23 cellular contexts compared by ENCODE assay signal in genomic region chr2:178386951-178387602, GRCh38.
DNase-seq lines count a peak whose midpoint lies in the region; ATAC-seq and TF ChIP-seq lines count a peak whose summit lies in the region.
"Had no signal": no experiment of that assay in that cellular context is flagged by ENCODE, and none has a peak within 500 bp of the region (broad histone marks: within the 10 kb centered on the region; RNA-seq: fewer than 3 reads in every experiment).

No MANE protein-coding gene starts in this region.

- H3K27me3 Mint-ChIP-seq in activated naive CD4-positive, alpha-beta T cell treated with anti-CD3 and anti-CD28 coated beads, Interleukin-2, amount 10 ng/mL, durations not matched to agents 7 days and 5 days: peaks cover 14% of the 10 kb centered on the region
- H3K27me3 Mint-ChIP-seq in activated T-helper 1 cell treated with anti-CD3 and anti-CD28 coated beads, Interleukin-12 subunit alpha, Interleukin-12 subunit beta, Interleukin-2, Interleukin-4 antibody, amounts not matched to agents 30 ng/mL and 10 ng/mL and 1 ng/mL, durations not matched to agents 14 hours and 24 hours and 36 hours (ENCODE audit: insufficient read depth): peaks cover 7% of the 10 kb centered on the region

- no peaks in the 10 kb centered on the region for H3K79me2 ChIP-seq in hepatocyte

- no peaks in the 10 kb centered on the region for H3K9me2 ChIP-seq in hepatocyte (replicated peaks; ENCODE audit: insufficient read depth)

- H3K9me3 ChIP-seq in hepatocyte (ENCODE audit: low read depth): no peaks in the 10 kb centered on the region
- no peaks in the 10 kb centered on the region for H3K9me3 ChIP-seq in transverse colon
- H3K9me3 ChIP-seq: heart left ventricle, left lung had no signal

- peak; percentile 26 for DNase-seq in activated naive CD4-positive, alpha-beta T cell treated with anti-CD3 and anti-CD28 coated beads, Interleukin-2, amount 10 ng/mL, durations not matched to agents 7 days and 5 days
- DNase-seq in activated naive CD4-positive, alpha-beta T cell treated with anti-CD3 and anti-CD28 coated beads, Interleukin-2, amount 50 U/mL, for 72 hours (ENCODE audit: low spot score in 2 of 2): no peak
- no peak for DNase-seq in activated T-helper 1 cell treated with anti-CD3 and anti-CD28 coated beads, Interleukin-12 subunit alpha, Interleukin-12 subunit beta, Interleukin-2, Interleukin-4 antibody, amounts not matched to agents 30 ng/mL and 10 ng/mL and 1 ng/mL, durations not matched to agents 14 hours and 24 hours and 36 hours (ENCODE audit: low spot score)
- DNase-seq in fibroblast of mammary gland (ENCODE audit: low read depth): peak; percentile 25
- no peak for DNase-seq in stimulated activated effector memory CD8-positive, alpha-beta T cell treated with anti-CD3 and anti-CD28 coated beads, Interleukin-12 subunit alpha, Interleukin-12 subunit beta, amount 100 ng/mL, for 72 hours (ENCODE audit: low spot score in 2 of 2)
- no peak for DNase-seq in cerebellar nuclear complex (lab: John Stamatoyannopoulos, UW)
- no peak for DNase-seq in hepatocyte (ENCODE audit: low spot score)
- DNase-seq in transverse colon: no peak
- DNase-seq: ACHN; activated CD8-positive, alpha-beta T cell treated with anti-CD3 and anti-CD28 coated beads, Interleukin-2, amount 10 ng/mL, durations not matched to agents 7 days and 5 days; activated naive CD4-positive, alpha-beta T cell treated with Interleukin-2 at 50 U/mL for 16 hours; activated T-cell treated with anti-CD3 and anti-CD28 coated beads, Interleukin-2, amount 50 U/mL, for 4 hours; C1 segment of cervical spinal cord; heart left ventricle; left lung; midbrain; NCI-H526 treated with DMSO at 0.1 percent for 48 hours; posterior cingulate gyrus; RPMI8226; WERI-Rb-1 had no signal

- H3K4me3 ChIP-seq in fibroblast of mammary gland (ENCODE audit: control insufficient read depth, low read depth, low read length) (no peak overlapping the region), hepatocyte (no peak overlapping the region), transverse colon (no peak overlapping the region)
- H3K4me3 ChIP-seq: heart left ventricle, left lung, SK-N-MC had no signal

- H3K9me3 Mint-ChIP-seq in activated naive CD4-positive, alpha-beta T cell treated with anti-CD3 and anti-CD28 coated beads, Interleukin-2, amount 10 ng/mL, durations not matched to agents 7 days and 5 days: no peaks in the 10 kb centered on the region
- no peaks in the 10 kb centered on the region for H3K9me3 Mint-ChIP-seq in activated naive CD4-positive, alpha-beta T cell treated with anti-CD3 and anti-CD28 coated beads, Interleukin-2, amount 50 U/mL, for 72 hours
- no peaks in the 10 kb centered on the region for H3K9me3 Mint-ChIP-seq in activated T-helper 1 cell treated with anti-CD3 and anti-CD28 coated beads, Interleukin-12 subunit alpha, Interleukin-12 subunit beta, Interleukin-2, Interleukin-4 antibody, amounts not matched to agents 30 ng/mL and 10 ng/mL and 1 ng/mL, durations not matched to agents 14 hours and 24 hours and 36 hours
- H3K9me3 Mint-ChIP-seq in stimulated activated effector memory CD8-positive, alpha-beta T cell treated with anti-CD3 and anti-CD28 coated beads, Interleukin-12 subunit alpha, Interleukin-12 subunit beta, amount 100 ng/mL, for 72 hours: no peaks in the 10 kb centered on the region
- H3K9me3 Mint-ChIP-seq: activated T-cell treated with anti-CD3 and anti-CD28 coated beads, Interleukin-2, amount 50 U/mL, for 4 hours; nephron had no signal

- no peak for TF ChIP-seq CTCF in fibroblast of mammary gland (conservative IDR thresholded peaks at IDR 0.05; ENCODE audit: control insufficient read depth, insufficient read depth, low read depth, low read length)
- TF ChIP-seq CTCF in hepatocyte (IDR thresholded peaks at IDR 0.05; ENCODE audit: poor library complexity): no peak
- TF ChIP-seq CTCF in transverse colon (IDR thresholded peaks at IDR 0.05): no peak

- H3K27ac Mint-ChIP-seq in activated naive CD4-positive, alpha-beta T cell treated with anti-CD3 and anti-CD28 coated beads, Interleukin-2, amount 10 ng/mL, durations not matched to agents 7 days and 5 days: no peak overlapping the region
- H3K27ac Mint-ChIP-seq in activated naive CD4-positive, alpha-beta T cell treated with anti-CD3 and anti-CD28 coated beads, Interleukin-2, amount 50 U/mL, for 72 hours: no peak overlapping the region
- peak overlapping the region; percentile 11 for H3K27ac Mint-ChIP-seq in activated T-helper 1 cell treated with anti-CD3 and anti-CD28 coated beads, Interleukin-12 subunit alpha, Interleukin-12 subunit beta, Interleukin-2, Interleukin-4 antibody, amounts not matched to agents 30 ng/mL and 10 ng/mL and 1 ng/mL, durations not matched to agents 14 hours and 24 hours and 36 hours
- no peak overlapping the region for H3K27ac Mint-ChIP-seq in stimulated activated effector memory CD8-positive, alpha-beta T cell treated with anti-CD3 and anti-CD28 coated beads, Interleukin-12 subunit alpha, Interleukin-12 subunit beta, amount 100 ng/mL, for 72 hours
- H3K27ac Mint-ChIP-seq: activated CD8-positive, alpha-beta T cell treated with anti-CD3 and anti-CD28 coated beads, Interleukin-2, amount 10 ng/mL, durations not matched to agents 7 days and 5 days; nephron had no signal

- intact Hi-C loops in activated T-helper 1 cell treated with anti-CD3 and anti-CD28 coated beads, Interleukin-12 subunit alpha, Interleukin-12 subunit beta, Interleukin-2, Interleukin-4 antibody, amounts not matched to agents 30 ng/mL and 10 ng/mL and 1 ng/mL, durations not matched to agents 14 hours and 24 hours and 36 hours (cut with micrococcal nuclease): no loop called here
- intact Hi-C loops in transverse colon (cut with DNase I; ENCODE audit: low total_unique reads): no loop called here

- no peaks in the 10 kb centered on the region for H4K20me1 ChIP-seq in hepatocyte (ENCODE audit: insufficient read depth, poor library complexity, severe bottlenecking)

- H3K4me2 ChIP-seq in hepatocyte: no peak overlapping the region

- no peak for TF ChIP-seq EP300 in transverse colon (IDR thresholded peaks at IDR 0.05; ENCODE audit: low read depth)

- TF ChIP-seq POLR2A in transverse colon (IDR thresholded peaks at IDR 0.05): no peak

- H3K27me3 ChIP-seq in hepatocyte (no peaks in the 10 kb centered on the region), transverse colon (no peaks in the 10 kb centered on the region)
- H3K27me3 ChIP-seq: heart left ventricle, left lung had no signal

- H3K36me3 Mint-ChIP-seq in activated naive CD4-positive, alpha-beta T cell treated with anti-CD3 and anti-CD28 coated beads, Interleukin-2, amount 10 ng/mL, durations not matched to agents 7 days and 5 days: no peaks in the 10 kb centered on the region
- no peaks in the 10 kb centered on the region for H3K36me3 Mint-ChIP-seq in activated naive CD4-positive, alpha-beta T cell treated with anti-CD3 and anti-CD28 coated beads, Interleukin-2, amount 50 U/mL, for 72 hours
- H3K36me3 Mint-ChIP-seq in activated T-helper 1 cell treated with anti-CD3 and anti-CD28 coated beads, Interleukin-12 subunit alpha, Interleukin-12 subunit beta, Interleukin-2, Interleukin-4 antibody, amounts not matched to agents 30 ng/mL and 10 ng/mL and 1 ng/mL, durations not matched to agents 14 hours and 24 hours and 36 hours (ENCODE audit: low read depth): peaks cover 15% of the 10 kb centered on the region
- no peaks in the 10 kb centered on the region for H3K36me3 Mint-ChIP-seq in stimulated activated effector memory CD8-positive, alpha-beta T cell treated with anti-CD3 and anti-CD28 coated beads, Interleukin-12 subunit alpha, Interleukin-12 subunit beta, amount 100 ng/mL, for 72 hours

- in situ Hi-C loops in transverse colon (cut with MboI; ENCODE audit: low pct_ligation_motif_present in 1 of 4, low pct_unique_long_range_greater_than_20kb in 1 of 4, low sequenced_read_pairs in 3 of 4): no loop called here

- CTCF ChIA-PET in activated naive CD4-positive, alpha-beta T cell treated with anti-CD3 and anti-CD28 coated beads, Interleukin-2, amount 10 ng/mL, durations not matched to agents 7 days and 5 days (lab: Charles Lee): no interaction called here

- H3K4me1 ChIP-seq in hepatocyte (ENCODE audit: insufficient read depth): no peaks in the 10 kb centered on the region
- no peaks in the 10 kb centered on the region for H3K4me1 ChIP-seq in transverse colon
- H3K4me1 ChIP-seq: heart left ventricle, left lung had no signal

- no peak overlapping the region for H3K27ac ChIP-seq in hepatocyte
- no peak overlapping the region for H3K27ac ChIP-seq in transverse colon
- H3K27ac ChIP-seq: heart left ventricle, SK-N-MC, WERI-Rb-1 had no signal

- H2AFZ ChIP-seq in hepatocyte: no peak overlapping the region

- 81% methylated on average over 1 of the region's 1 CpG for WGBS in hepatocyte (ENCODE audit: low lambda C conversion rate, missing lambda C conversion rate)
- WGBS in transverse colon (ENCODE audit: low coverage in 1 of 2), 2 donors: 58 to 75% methylated on average over 1 of the region's 1 CpG

- H3K36me3 ChIP-seq in hepatocyte (replicated peaks; ENCODE audit: insufficient read depth, low read depth) (no peaks in the 10 kb centered on the region), transverse colon (no peaks in the 10 kb centered on the region)
- H3K36me3 ChIP-seq: left lung had no signal

- H3K4me1 Mint-ChIP-seq in activated naive CD4-positive, alpha-beta T cell treated with anti-CD3 and anti-CD28 coated beads, Interleukin-2, amount 10 ng/mL, durations not matched to agents 7 days and 5 days: peaks cover 7% of the 10 kb centered on the region
- H3K4me1 Mint-ChIP-seq in activated T-helper 1 cell treated with anti-CD3 and anti-CD28 coated beads, Interleukin-12 subunit alpha, Interleukin-12 subunit beta, Interleukin-2, Interleukin-4 antibody, amounts not matched to agents 30 ng/mL and 10 ng/mL and 1 ng/mL, durations not matched to agents 14 hours and 24 hours and 36 hours (ENCODE audit: low read depth): peaks cover 16% of the 10 kb centered on the region
- H3K4me1 Mint-ChIP-seq in stimulated activated effector memory CD8-positive, alpha-beta T cell treated with anti-CD3 and anti-CD28 coated beads, Interleukin-12 subunit alpha, Interleukin-12 subunit beta, amount 100 ng/mL, for 72 hours: no peaks in the 10 kb centered on the region
- H3K4me1 Mint-ChIP-seq: nephron had no signal

- no peak for ATAC-seq in activated naive CD4-positive, alpha-beta T cell treated with anti-CD3 and anti-CD28 coated beads, Interleukin-2, amount 50 U/mL, for 72 hours
- ATAC-seq in stimulated activated effector memory CD8-positive, alpha-beta T cell treated with anti-CD3 and anti-CD28 coated beads, Interleukin-12 subunit alpha, Interleukin-12 subunit beta, amount 100 ng/mL, for 72 hours: peak; percentile 60
- ATAC-seq: activated CD8-positive, alpha-beta T cell treated with anti-CD3 and anti-CD28 coated beads, Interleukin-2, amount 10 ng/mL, durations not matched to agents 7 days and 5 days; activated T-cell treated with anti-CD3 and anti-CD28 coated beads, Interleukin-2, amount 50 U/mL, for 4 hours; heart left ventricle; left lung; sciatic nerve had no signal

- no peak overlapping the region for H3K4me3 Mint-ChIP-seq in activated naive CD4-positive, alpha-beta T cell treated with anti-CD3 and anti-CD28 coated beads, Interleukin-2, amount 10 ng/mL, durations not matched to agents 7 days and 5 days
- H3K4me3 Mint-ChIP-seq in activated T-helper 1 cell treated with anti-CD3 and anti-CD28 coated beads, Interleukin-12 subunit alpha, Interleukin-12 subunit beta, Interleukin-2, Interleukin-4 antibody, amounts not matched to agents 30 ng/mL and 10 ng/mL and 1 ng/mL, durations not matched to agents 14 hours and 24 hours and 36 hours: no peak overlapping the region
- no peak overlapping the region for H3K4me3 Mint-ChIP-seq in stimulated activated effector memory CD8-positive, alpha-beta T cell treated with anti-CD3 and anti-CD28 coated beads, Interleukin-12 subunit alpha, Interleukin-12 subunit beta, amount 100 ng/mL, for 72 hours
- H3K4me3 Mint-ChIP-seq: activated CD8-positive, alpha-beta T cell treated with anti-CD3 and anti-CD28 coated beads, Interleukin-2, amount 10 ng/mL, durations not matched to agents 7 days and 5 days; activated T-cell treated with anti-CD3 and anti-CD28 coated beads, Interleukin-2, amount 50 U/mL, for 4 hours; nephron had no signal

Comparison
In these comparisons a context has a peak if more than half of its experiments do, and no peak if none do; other contexts are left out.
1. DNase-seq: peak in activated naive CD4-positive, alpha-beta T cell treated with anti-CD3 and anti-CD28 coated beads, Interleukin-2, amount 10 ng/mL, durations not matched to agents 7 days and 5 days (single experiment) and fibroblast of mammary gland (single experiment); none in activated naive CD4-positive, alpha-beta T cell treated with anti-CD3 and anti-CD28 coated beads, Interleukin-2, amount 50 U/mL, for 72 hours (0 of 2), activated T-helper 1 cell treated with anti-CD3 and anti-CD28 coated beads, Interleukin-12 subunit alpha, Interleukin-12 subunit beta, Interleukin-2, Interleukin-4 antibody, amounts not matched to agents 30 ng/mL and 10 ng/mL and 1 ng/mL, durations not matched to agents 14 hours and 24 hours and 36 hours (single experiment), stimulated activated effector memory CD8-positive, alpha-beta T cell treated with anti-CD3 and anti-CD28 coated beads, Interleukin-12 subunit alpha, Interleukin-12 subunit beta, amount 100 ng/mL, for 72 hours (0 of 2), cerebellar nuclear complex (0 of 2), hepatocyte (single experiment) and transverse colon (single experiment).